9 cellular contexts compared by ENCODE assay signal in genomic region chr10:63236113-63236935, GRCh38.
A peak's percentile ranks its signal among the peaks of the same experiment; 100 is the strongest.
DNase-seq lines count a peak whose midpoint lies in the region; ATAC-seq and TF ChIP-seq lines count a peak whose summit lies in the region.
"Had no signal": no experiment of that assay in that cellular context is flagged by ENCODE, and none has a peak within 500 bp of the region (broad histone marks: within the 10 kb centered on the region; RNA-seq: fewer than 3 reads in every experiment).

No MANE protein-coding gene starts in this region.

- ATAC-seq in HG02798 (IDR thresholded peaks at IDR 0.05; ENCODE audit: poor library complexity, unreplicated experiment): peak; percentile 93

- WGBS in mesenchymal stem cell: no CpG with 5 or more reads among the region's 2 CpGs

- H3K27ac ChIP-seq in mesenchymal stem cell (ENCODE audit: low read length, poor library complexity, severe bottlenecking): peak overlapping the region; percentile 77
- H3K27ac ChIP-seq: parathyroid adenoma had no signal

- no peaks in the 10 kb centered on the region for H3K27me3 Mint-ChIP-seq in activated naive CD4-positive, alpha-beta T cell treated with anti-CD3 and anti-CD28 coated beads, Interleukin-2, amount 10 ng/mL, durations not matched to agents 7 days and 5 days

- no peak overlapping the region for H2BK15ac ChIP-seq in mesenchymal stem cell (ENCODE audit: low read depth, poor library complexity, severe bottlenecking)

- no peak overlapping the region for H3K14ac ChIP-seq in mesenchymal stem cell (ENCODE audit: low read length in 2 of 2)

- CTCF ChIA-PET in activated naive CD4-positive, alpha-beta T cell treated with anti-CD3 and anti-CD28 coated beads, Interleukin-2, amount 10 ng/mL, durations not matched to agents 7 days and 5 days (lab: Charles Lee): interaction anchor here (1.1 to 1.9 kb wide), 3 partner anchors 8 to 393 kb away, joined by 3 to 6 read pairs (median 4); no protein-coding TSS in a partner anchor

- no peak overlapping the region for H2AFZ ChIP-seq in mesenchymal stem cell (ENCODE audit: low read depth, low read length)
- H2AFZ ChIP-seq: parathyroid adenoma had no signal

- H3K4me1 ChIP-seq in mesenchymal stem cell (ENCODE audit: control insufficient read depth, insufficient read depth, low read depth, low read length): peaks cover 8% of the 10 kb centered on the region
- H3K4me1 ChIP-seq: parathyroid adenoma had no signal

- no peak overlapping the region for H3K23ac ChIP-seq in mesenchymal stem cell (ENCODE audit: low read length in 2 of 2)

- H3K36me3 Mint-ChIP-seq in activated naive CD4-positive, alpha-beta T cell treated with anti-CD3 and anti-CD28 coated beads, Interleukin-2, amount 10 ng/mL, durations not matched to agents 7 days and 5 days: peaks cover 18% of the 10 kb centered on the region

- H3K9ac ChIP-seq in mesenchymal stem cell (ENCODE audit: low read length): peak overlapping the region; percentile 69
- H3K9ac ChIP-seq: parathyroid adenoma had no signal

- no peaks in the 10 kb centered on the region for H3K9me3 ChIP-seq in mesenchymal stem cell (ENCODE audit: control insufficient read depth, low read length)

- H2BK12ac ChIP-seq in mesenchymal stem cell (ENCODE audit: low read length in 2 of 2): no peak overlapping the region

- H3K36me3 ChIP-seq in mesenchymal stem cell (ENCODE audit: control insufficient read depth in 1 of 2, insufficient read depth in 2 of 2, low read depth in 1 of 2, low read length in 2 of 2): peaks cover 0 to 4% of the 10 kb centered on the region in 2 experiments

- H3K4me3 ChIP-seq in NB4 (ENCODE audit: low read depth, low read length) (no peak overlapping the region), mesenchymal stem cell (ENCODE audit: insufficient read depth in 1 of 2, low read depth in 1 of 2, low read length in 2 of 2) (peak overlapping the region in 1 of 2 experiments; percentile 5)

- no peak for DNase-seq in activated naive CD4-positive, alpha-beta T cell treated with anti-CD3 and anti-CD28 coated beads, Interleukin-2, amount 10 ng/mL, durations not matched to agents 7 days and 5 days
- DNase-seq in activated naive CD4-positive, alpha-beta T cell (lab: John Stamatoyannopoulos, UW): no peak
- DNase-seq in NB4 (ENCODE audit: low read depth): peak; percentile 90
- peak; percentile 38 for DNase-seq in brain pericyte (ENCODE audit: low read depth, low spot score)
- peak; percentile 95 for DNase-seq in mesenchymal stem cell
- no peak for DNase-seq in amygdala (lab: John Stamatoyannopoulos, UW)
- DNase-seq in anterior cingulate cortex (lab: John Stamatoyannopoulos, UW): no peak

- H2BK5ac ChIP-seq in mesenchymal stem cell (ENCODE audit: low read depth, low read length, poor library complexity, severe bottlenecking): no peak overlapping the region

- no peak overlapping the region for H2AK5ac ChIP-seq in mesenchymal stem cell (ENCODE audit: low read length, severe bottlenecking)

- H3K79me1 ChIP-seq in mesenchymal stem cell (replicated peaks; ENCODE audit: low read length, poor library complexity, severe bottlenecking): no peaks in the 10 kb centered on the region

- H3K18ac ChIP-seq in mesenchymal stem cell (ENCODE audit: low read depth in 1 of 2, low read length in 2 of 2): no peak overlapping the region

- no peaks in the 10 kb centered on the region for H3K27me3 ChIP-seq in mesenchymal stem cell (ENCODE audit: control insufficient read depth in 1 of 2, insufficient read depth in 1 of 2, low read length in 2 of 2)

- H3K4me3 Mint-ChIP-seq in activated naive CD4-positive, alpha-beta T cell treated with anti-CD3 and anti-CD28 coated beads, Interleukin-2, amount 10 ng/mL, durations not matched to agents 7 days and 5 days: no peak overlapping the region

- no peak overlapping the region for H3K4ac ChIP-seq in mesenchymal stem cell (ENCODE audit: low read depth in 1 of 2, low read length in 2 of 2)

- no peak overlapping the region for H2BK120ac ChIP-seq in mesenchymal stem cell (ENCODE audit: low read depth, low read length)

- no peak for TF ChIP-seq CTCF in NB4 (IDR thresholded peaks at IDR 0.05; ENCODE audit: low read depth, low read length)

- H3K27ac Mint-ChIP-seq in activated naive CD4-positive, alpha-beta T cell treated with anti-CD3 and anti-CD28 coated beads, Interleukin-2, amount 10 ng/mL, durations not matched to agents 7 days and 5 days: peak overlapping the region; percentile 83

- no peak overlapping the region for H4K91ac ChIP-seq in mesenchymal stem cell (ENCODE audit: low read length)

- no peak overlapping the region for H4K8ac ChIP-seq in mesenchymal stem cell (ENCODE audit: low read length)

- no peaks in the 10 kb centered on the region for H3K9me3 Mint-ChIP-seq in activated naive CD4-positive, alpha-beta T cell treated with anti-CD3 and anti-CD28 coated beads, Interleukin-2, amount 10 ng/mL, durations not matched to agents 7 days and 5 days

- no peak overlapping the region for H3K4me2 ChIP-seq in mesenchymal stem cell (ENCODE audit: low read length, poor library complexity, severe bottlenecking)

- H3K4me1 Mint-ChIP-seq in activated naive CD4-positive, alpha-beta T cell treated with anti-CD3 and anti-CD28 coated beads, Interleukin-2, amount 10 ng/mL, durations not matched to agents 7 days and 5 days: peaks cover 55% of the 10 kb centered on the region

- no peak for TF ChIP-seq POLR2A in NB4 (IDR thresholded peaks at IDR 0.05; ENCODE audit: extremely low read depth, insufficient read length)

Comparison
In these comparisons a context has a peak if more than half of its experiments do, and no peak if none do; other contexts are left out.
1. DNase-seq: peak in NB4 (single experiment), brain pericyte (single experiment) and mesenchymal stem cell (single experiment); none in activated naive CD4-positive, alpha-beta T cell treated with anti-CD3 and anti-CD28 coated beads, Interleukin-2, amount 10 ng/mL, durations not matched to agents 7 days and 5 days (single experiment), activated naive CD4-positive, alpha-beta T cell (0 of 4), amygdala (0 of 56) and anterior cingulate cortex (0 of 58).